Comparison of ENCODE assay signal across 12 cellular contexts in genomic region chr16:56192971-56193936, GRCh38. TPM values are rescaled to one million over a fixed set of nuclear protein-coding genes. Genes with fewer than 3 reads are reported as not detected.
DNase-seq lines count a peak whose midpoint lies in the region; ATAC-seq, FAIRE-seq and TF ChIP-seq lines count a peak whose summit lies in the region.
"Had no signal": no experiment of that assay in that cellular context is flagged by ENCODE, and none has a peak within 500 bp of the region (broad histone marks: within the 10 kb centered on the region; RNA-seq: fewer than 3 reads in every experiment).

No MANE protein-coding gene starts in this region.

- H3K79me1 ChIP-seq in mesendoderm (ENCODE audit: low read length), result no peaks in the 10 kb centered on the region

- no peak overlapping the region for H2BK120ac ChIP-seq in mesendoderm (ENCODE audit: low read depth, low read length)

- FAIRE-seq in HepG2 (lab: Jason Lieb, UNC), result no peak

- no peak overlapping the region for H2BK15ac ChIP-seq in mesendoderm (replicated peaks; ENCODE audit: low read depth)

- TF ChIP-seq RAD21 in HepG2 (CRISPR knock-in tag; IDR thresholded peaks at IDR 0.05), result no peak

- TF ChIP-seq POLR2A in HepG2 (IDR thresholded peaks at IDR 0.05; ENCODE audit: insufficient read depth in 1 of 2, low read depth in 2 of 2, low read length in 2 of 2) (no peak), right lobe of liver (IDR thresholded peaks at IDR 0.05) (no peak)

- H3K4me2 ChIP-seq in HepG2 (ENCODE audit: low read depth, low read length), result no peak overlapping the region
- no peak overlapping the region for H3K4me2 ChIP-seq in mesendoderm (ENCODE audit: low read length)

- intact Hi-C loops in HepG2 (cut with micrococcal nuclease; ENCODE audit: unreplicated experiment) (no loop called here), right lobe of liver (cut with DNase I) (no loop called here)
- intact Hi-C loops in activated T-helper 1 cell treated with anti-CD3 and anti-CD28 coated beads, Interleukin-12 subunit alpha, Interleukin-12 subunit beta, Interleukin-2, Interleukin-4 antibody, amounts not matched to agents 30 ng/mL and 10 ng/mL and 1 ng/mL, durations not matched to agents 14 hours and 24 hours and 36 hours (cut with micrococcal nuclease), result loop anchor here (5.0 to 10.0 kb wide), 2 partner anchors 718 to 1256 kb away; partner anchors contain the start of gene MMP2

- H4K20me1 ChIP-seq in HepG2 (ENCODE audit: insufficient read depth, low read length), result no peaks in the 10 kb centered on the region

- H4K5ac ChIP-seq in mesendoderm (ENCODE audit: low read length), result no peak overlapping the region

- H3K56ac ChIP-seq in mesendoderm (ENCODE audit: low read length), result no peak overlapping the region

- no peak overlapping the region for H2BK5ac ChIP-seq in mesendoderm (ENCODE audit: low read length)

- in situ Hi-C loops in HepG2 (cut with HindIII; ENCODE audit: extremely low pct_ligation_motif_present, low pct_unique_long_range_greater_than_20kb), result no loop called here

- POLR2A ChIA-PET in HepG2 (lab: Yijun Ruan, JAX), result no interaction called here

- peaks cover under 1% of the 10 kb centered on the region for H3K9me3 Mint-ChIP-seq in activated T-helper 1 cell treated with anti-CD3 and anti-CD28 coated beads, Interleukin-12 subunit alpha, Interleukin-12 subunit beta, Interleukin-2, Interleukin-4 antibody, amounts not matched to agents 30 ng/mL and 10 ng/mL and 1 ng/mL, durations not matched to agents 14 hours and 24 hours and 36 hours

- no peak overlapping the region for H3K27ac ChIP-seq in HepG2 (ENCODE audit: extremely low read length, insufficient read depth, low read length)
- no peak overlapping the region for H3K27ac ChIP-seq in right lobe of liver
- no peak overlapping the region for H3K27ac ChIP-seq in mesendoderm (ENCODE audit: low read depth, low read length)
- H3K27ac ChIP-seq: spleen, tibial nerve had no signal

- H2AK5ac ChIP-seq in mesendoderm (ENCODE audit: low read length), result no peak overlapping the region

- H3K4ac ChIP-seq in mesendoderm (ENCODE audit: low read depth, low read length), result no peak overlapping the region

- peaks cover 16 to 57% of the 10 kb centered on the region in 2 experiments for H3K27me3 ChIP-seq in HepG2 (ENCODE audit: control insufficient read depth in 1 of 2, insufficient read depth in 2 of 2, low read length in 2 of 2)
- no peaks in the 10 kb centered on the region for H3K27me3 ChIP-seq in right lobe of liver
- peaks cover 27% of the 10 kb centered on the region for H3K27me3 ChIP-seq in mesendoderm (ENCODE audit: insufficient read depth, low read length, poor library complexity)

- H2AFZ ChIP-seq in HepG2 (ENCODE audit: low read length), result no peak overlapping the region

- H3K9me3 ChIP-seq in HepG2 (ENCODE audit: low read length) (no peaks in the 10 kb centered on the region), right lobe of liver (no peaks in the 10 kb centered on the region)
- H3K9me3 ChIP-seq: spleen, tibial nerve had no signal

- no peak overlapping the region for H3K18ac ChIP-seq in mesendoderm (ENCODE audit: low read length)

- H3K79me2 ChIP-seq in HepG2 (ENCODE audit: insufficient read depth, low read length), result no peaks in the 10 kb centered on the region
- no peaks in the 10 kb centered on the region for H3K79me2 ChIP-seq in mesendoderm (ENCODE audit: control insufficient read depth, insufficient read depth, low read length)

- H3K27ac Mint-ChIP-seq in activated T-helper 1 cell treated with anti-CD3 and anti-CD28 coated beads, Interleukin-12 subunit alpha, Interleukin-12 subunit beta, Interleukin-2, Interleukin-4 antibody, amounts not matched to agents 30 ng/mL and 10 ng/mL and 1 ng/mL, durations not matched to agents 14 hours and 24 hours and 36 hours, result no peak overlapping the region

- no peak overlapping the region for H3K23ac ChIP-seq in mesendoderm (ENCODE audit: low read length)

- H3K36me3 ChIP-seq in HepG2 (replicated peaks in 1 of 2; ENCODE audit: control insufficient read depth in 1 of 2, insufficient read depth in 2 of 2, low read length in 2 of 2), result no peaks in the 10 kb centered on the region
- H3K36me3 ChIP-seq in right lobe of liver, result no peaks in the 10 kb centered on the region
- H3K36me3 ChIP-seq in mesendoderm (ENCODE audit: control insufficient read depth, insufficient read depth, low read length), result no peaks in the 10 kb centered on the region
- H3K36me3 ChIP-seq: spleen, tibial nerve had no signal

- no peak for DNase-seq in HepG2 (ENCODE audit: low spot score)
- DNase-seq in right lobe of liver, result no peak
- DNase-seq in activated T-helper 1 cell treated with anti-CD3 and anti-CD28 coated beads, Interleukin-12 subunit alpha, Interleukin-12 subunit beta, Interleukin-2, Interleukin-4 antibody, amounts not matched to agents 30 ng/mL and 10 ng/mL and 1 ng/mL, durations not matched to agents 14 hours and 24 hours and 36 hours (ENCODE audit: low spot score), result no peak
- peak; percentile 51 for DNase-seq in mesendoderm
- no peak for DNase-seq in OCI-M2 (lab: John Stamatoyannopoulos, UW; ENCODE audit: unreplicated experiment)
- DNase-seq in CD1c-positive myeloid dendritic cell (ENCODE audit: extremely low spot score), result no peak
- no peak for DNase-seq in dermis blood vessel endothelial cell
- DNase-seq in COR-L47 (lab: John Stamatoyannopoulos, UW), result no peak
- DNase-seq: central memory CD4-positive, alpha-beta T cell; NCI-H226 had no signal

- H4K8ac ChIP-seq in mesendoderm (ENCODE audit: low read depth, low read length), result no peak overlapping the region

- H3K36me3 Mint-ChIP-seq in activated T-helper 1 cell treated with anti-CD3 and anti-CD28 coated beads, Interleukin-12 subunit alpha, Interleukin-12 subunit beta, Interleukin-2, Interleukin-4 antibody, amounts not matched to agents 30 ng/mL and 10 ng/mL and 1 ng/mL, durations not matched to agents 14 hours and 24 hours and 36 hours (ENCODE audit: low read depth), result peaks cover 2% of the 10 kb centered on the region

- ATAC-seq in HepG2, result no peak
- ATAC-seq in right lobe of liver, result no peak

- H3K4me3 ChIP-seq in HepG2 (replicated peaks in 1 of 3; ENCODE audit: insufficient read depth in 1 of 3, low read depth in 2 of 3, low read length in 3 of 3), result no peak overlapping the region
- no peak overlapping the region for H3K4me3 ChIP-seq in right lobe of liver
- no peak overlapping the region for H3K4me3 ChIP-seq in mesendoderm (ENCODE audit: low read length)

- TF ChIP-seq CTCF in HepG2 (CRISPR knock-in tag; IDR thresholded peaks at IDR 0.05) (no peak), right lobe of liver (IDR thresholded peaks at IDR 0.05) (no peak)

- no peak overlapping the region for H3K9ac ChIP-seq in HepG2 (ENCODE audit: insufficient read depth, low read depth, low read length)
- no peak overlapping the region for H3K9ac ChIP-seq in mesendoderm (ENCODE audit: low read length)

- peak overlapping the region; percentile 63 for H3K4me3 Mint-ChIP-seq in activated T-helper 1 cell treated with anti-CD3 and anti-CD28 coated beads, Interleukin-12 subunit alpha, Interleukin-12 subunit beta, Interleukin-2, Interleukin-4 antibody, amounts not matched to agents 30 ng/mL and 10 ng/mL and 1 ng/mL, durations not matched to agents 14 hours and 24 hours and 36 hours

- H3K27me3 Mint-ChIP-seq in activated T-helper 1 cell treated with anti-CD3 and anti-CD28 coated beads, Interleukin-12 subunit alpha, Interleukin-12 subunit beta, Interleukin-2, Interleukin-4 antibody, amounts not matched to agents 30 ng/mL and 10 ng/mL and 1 ng/mL, durations not matched to agents 14 hours and 24 hours and 36 hours (ENCODE audit: insufficient read depth), result peaks cover 80% of the 10 kb centered on the region

- H3K4me1 Mint-ChIP-seq in activated T-helper 1 cell treated with anti-CD3 and anti-CD28 coated beads, Interleukin-12 subunit alpha, Interleukin-12 subunit beta, Interleukin-2, Interleukin-4 antibody, amounts not matched to agents 30 ng/mL and 10 ng/mL and 1 ng/mL, durations not matched to agents 14 hours and 24 hours and 36 hours (ENCODE audit: low read depth), result peaks cover 31% of the 10 kb centered on the region

- CTCF ChIA-PET in HepG2 (lab: Yijun Ruan, JAX; ENCODE audit: low intra/inter-chr PET ratio, low total read pairs), result no interaction called here

- H3K4me1 ChIP-seq in HepG2 (ENCODE audit: insufficient read depth, low read length), result no peaks in the 10 kb centered on the region
- H3K4me1 ChIP-seq in right lobe of liver, result peaks cover 0 to 37% (median 16%) of the 10 kb centered on the region in 4 donors
- no peaks in the 10 kb centered on the region for H3K4me1 ChIP-seq in mesendoderm (ENCODE audit: control insufficient read depth, low read depth, low read length)

- no TSS peak for BruUV-seq in HepG2 (replicated peaks; lab: Mats Ljungman, UMichigan)

- no peak for TF ChIP-seq EP300 in HepG2 (IDR thresholded peaks at IDR 0.05; ENCODE audit: low read depth in 2 of 2, low read length in 2 of 2)
- TF ChIP-seq EP300 in HepG2 (CRISPR knock-in tag; IDR thresholded peaks at IDR 0.05; ENCODE audit: borderline replicate concordance), result no peak

- 51% methylated on average over 33 of the region's 33 CpGs for WGBS in HepG2 (ENCODE audit: low lambda C conversion rate)
- 43% methylated on average over 31 of the region's 33 CpGs for WGBS in right lobe of liver (ENCODE audit: insufficient coverage, low coverage, low lambda C conversion rate, missing lambda C conversion rate)
- no CpG with 5 or more reads among the region's 33 CpGs for WGBS in mesendoderm (ENCODE audit: extremely low coverage, insufficient coverage, low lambda C conversion rate)

RNA-seq across cellular contexts. Expression of gene GNAO1, which starts 2.0 kb away (rescaled TPM):
- total RNA-seq in HepG2 (2016; rRNA removed; fragmentation: Illumina TruSeq; extraction: Trizol) (not detected in 2 replicates), right lobe of liver (10 to 100 TPM; 18.2 to 45.1 (median 21.5) TPM), dermis blood vessel endothelial cell (under 0.01 TPM in 1 of 2 replicates, not detected in the other)
- total RNA-seq in HepG2 (2016; cell fraction: cytosol; rRNA removed; fragmentation: Illumina TruSeq; extraction: Trizol; ENCODE audit: low read depth), result not detected in 2 replicates
- not detected in 2 replicates for total RNA-seq in HepG2 (2016; cell fraction: insoluble cytoplasmic fraction; rRNA removed; fragmentation: Illumina TruSeq; extraction: Trizol)
- total RNA-seq in HepG2 (2016; cell fraction: membrane; rRNA removed; fragmentation: Illumina TruSeq; extraction: Trizol), result not detected in 2 replicates
- not detected in 2 replicates for total RNA-seq in HepG2 (2016; cell fraction: nucleus; rRNA removed; fragmentation: Illumina TruSeq; extraction: Trizol)
- not detected in 2 replicates for polyA plus RNA-seq in HepG2 (2011; rRNA removed)
- polyA plus RNA-seq in HepG2 (2011; cell fraction: cytosol; rRNA removed), result 0.01 TPM in 1 of 2 replicates, not detected in the other
- polyA plus RNA-seq in HepG2 (2011; cell fraction: nucleus; rRNA removed), result 0.03 TPM in 1 of 2 replicates, not detected in the other
- polyA plus RNA-seq in HepG2 (2012), result 0.03 and 0.07 TPM in 2 replicates
- not detected in 2 replicates for polyA plus RNA-seq in HepG2 (2016; cell fraction: cytosol; fragmentation: Illumina TruSeq; extraction: Trizol; ENCODE audit: low read depth)
- polyA plus RNA-seq in HepG2 (2016; cell fraction: insoluble cytoplasmic fraction; fragmentation: Illumina TruSeq; extraction: Trizol; ENCODE audit: low read depth), result not detected in 2 replicates
- 0.13 TPM in 1 of 2 replicates, not detected in the other for polyA plus RNA-seq in HepG2 (2016; cell fraction: membrane; fragmentation: Illumina TruSeq; extraction: Trizol; ENCODE audit: low read depth)
- not detected in 2 replicates for polyA plus RNA-seq in HepG2 (2016; cell fraction: nucleus; fragmentation: Illumina TruSeq; extraction: Trizol; ENCODE audit: insufficient read depth, low read depth)
- 0.28 TPM in 1 of 2 replicates, not detected in the other for polyA minus RNA-seq in HepG2 (2011; rRNA and poly(A)+ RNA removed; ENCODE audit: low replicate concordance)
- polyA minus RNA-seq in HepG2 (2011; cell fraction: cytosol; rRNA and poly(A)+ RNA removed), result not detected in 2 replicates
- polyA minus RNA-seq in HepG2 (2011; cell fraction: nucleus; rRNA and poly(A)+ RNA removed), result not detected in 2 replicates
- 1.7 and 2.0 TPM in 2 replicates for total RNA-seq in activated T-helper 1 cell treated with anti-CD3 and anti-CD28 coated beads, Interleukin-12 subunit alpha, Interleukin-12 subunit beta, Interleukin-2, Interleukin-4 antibody, amounts not matched to agents 30 ng/mL and 10 ng/mL and 1 ng/mL, durations not matched to agents 14 hours and 24 hours and 36 hours
- 3.1 TPM for polyA plus RNA-seq in mesendoderm (2013, experiment 1 of 2)
- polyA plus RNA-seq in mesendoderm (2013, experiment 2 of 2), result 3.2 TPM
